13 cellular contexts compared by ENCODE assay signal in the genomic region with DNA sequence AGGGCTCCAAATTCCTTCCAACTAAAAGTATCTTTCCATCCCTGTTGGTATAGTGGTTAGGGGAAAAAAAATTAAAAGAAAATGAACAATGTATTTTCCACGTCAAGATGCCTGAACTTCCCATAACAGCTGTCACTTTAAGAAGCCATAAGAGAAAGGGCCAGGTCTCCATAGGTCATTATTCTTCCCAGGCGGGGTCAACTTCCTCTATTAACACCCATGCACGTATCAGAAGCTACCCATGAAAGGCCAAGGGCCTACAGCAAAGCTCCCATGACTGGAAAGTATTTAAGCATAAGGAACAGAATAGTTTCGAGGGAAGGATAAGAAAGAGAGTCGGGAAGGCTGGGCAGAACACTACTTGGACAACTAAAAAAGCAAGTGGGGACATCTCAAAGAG. TPM values are rescaled to one million over a fixed set of nuclear protein-coding genes. Genes with fewer than 3 reads are reported as not detected.
DNase-seq lines count a peak whose midpoint lies in the region; ATAC-seq and TF ChIP-seq lines count a peak whose summit lies in the region.
"Had no signal": no experiment of that assay in that cellular context is flagged by ENCODE, and none has a peak within 500 bp of the region (broad histone marks: within the 10 kb centered on the region; RNA-seq: fewer than 3 reads in every experiment).

No MANE protein-coding gene starts in this region.

- H3K27ac Mint-ChIP-seq in CD8-positive, alpha-beta T cell: peak overlapping the region; percentile 20
- no peak overlapping the region for H3K27ac Mint-ChIP-seq in endothelial cell (ENCODE audit: unreplicated experiment)
- peak overlapping the region; percentile 63 for H3K27ac Mint-ChIP-seq in stimulated activated memory B cell treated with anti-CD40 and anti-IgM and Interleukin-4, amounts not matched to agents 10 μg/mL and 1 μg/mL and 100 μg/mL, for 72 hours

- H3K9me3 Mint-ChIP-seq in CD8-positive, alpha-beta T cell: no peaks in the 10 kb centered on the region
- H3K9me3 Mint-ChIP-seq in endothelial cell (ENCODE audit: unreplicated experiment): no peaks in the 10 kb centered on the region
- no peaks in the 10 kb centered on the region for H3K9me3 Mint-ChIP-seq in stimulated activated memory B cell treated with anti-CD40 and anti-IgM and Interleukin-4, amounts not matched to agents 10 μg/mL and 1 μg/mL and 100 μg/mL, for 72 hours
- H3K9me3 Mint-ChIP-seq: CD4-positive, CD25-positive, alpha-beta regulatory T cell had no signal

- no peaks in the 10 kb centered on the region for H3K27me3 Mint-ChIP-seq in CD8-positive, alpha-beta T cell (ENCODE audit: low read depth)
- no peaks in the 10 kb centered on the region for H3K27me3 Mint-ChIP-seq in endothelial cell (ENCODE audit: unreplicated experiment)
- H3K27me3 Mint-ChIP-seq in stimulated activated memory B cell treated with anti-CD40 and anti-IgM and Interleukin-4, amounts not matched to agents 10 μg/mL and 1 μg/mL and 100 μg/mL, for 72 hours: no peaks in the 10 kb centered on the region
- H3K27me3 Mint-ChIP-seq: CD4-positive, CD25-positive, alpha-beta regulatory T cell had no signal

- H3K4me3 Mint-ChIP-seq in CD8-positive, alpha-beta T cell: no peak overlapping the region
- peak overlapping the region; percentile 16 for H3K4me3 Mint-ChIP-seq in endothelial cell (ENCODE audit: unreplicated experiment)
- H3K4me3 Mint-ChIP-seq in stimulated activated memory B cell treated with anti-CD40 and anti-IgM and Interleukin-4, amounts not matched to agents 10 μg/mL and 1 μg/mL and 100 μg/mL, for 72 hours: no peak overlapping the region
- H3K4me3 Mint-ChIP-seq: CD4-positive, CD25-positive, alpha-beta regulatory T cell had no signal

- POLR2A ChIA-PET in CD8-positive, alpha-beta T cell (lab: Charles Lee): no interaction called here

- DNase-seq in CD1c-positive myeloid dendritic cell (ENCODE audit: extremely low spot score) (peak; percentile 30), endothelial cell (ENCODE audit: low spot score) (no peak), sciatic nerve (ENCODE audit: low spot score) (no peak)
- DNase-seq in CD8-positive, alpha-beta T cell: no peak
- no peak for DNase-seq in activated CD4-positive, CD25-positive, alpha-beta regulatory T cell treated with anti-CD3 and anti-CD28 coated beads, Interleukin-2, amount 50 U/mL, for 72 hours
- DNase-seq: CD4-positive, CD25-positive, alpha-beta regulatory T cell; EL; GM23248 had no signal

- no peak overlapping the region for H3K4me3 ChIP-seq in CD8-positive, alpha-beta T cell (ENCODE audit: low read depth, low read length)
- H3K4me3 ChIP-seq: A549, BLaER1, GM23248 had no signal

- H3K27me3 ChIP-seq in CD8-positive, alpha-beta T cell (ENCODE audit: insufficient read depth, low read length): no peaks in the 10 kb centered on the region
- H3K27me3 ChIP-seq: BLaER1 had no signal

- peaks cover 62% of the 10 kb centered on the region for H3K36me3 Mint-ChIP-seq in CD8-positive, alpha-beta T cell
- H3K36me3 Mint-ChIP-seq in endothelial cell (ENCODE audit: low read depth, unreplicated experiment): peaks cover 34% of the 10 kb centered on the region
- peaks cover 59% of the 10 kb centered on the region for H3K36me3 Mint-ChIP-seq in stimulated activated memory B cell treated with anti-CD40 and anti-IgM and Interleukin-4, amounts not matched to agents 10 μg/mL and 1 μg/mL and 100 μg/mL, for 72 hours

- peaks cover 12% of the 10 kb centered on the region for H3K36me3 ChIP-seq in CD8-positive, alpha-beta T cell (ENCODE audit: insufficient read depth, low read length)

- no peak for ATAC-seq in CD8-positive, alpha-beta T cell
- ATAC-seq in stimulated activated memory B cell treated with anti-CD40 and anti-IgM and Interleukin-4, amounts not matched to agents 10 μg/mL and 1 μg/mL and 100 μg/mL, for 72 hours: peak; percentile 78
- ATAC-seq in sciatic nerve: no peak
- ATAC-seq: A549, HCT116 had no signal

- H3K4me1 Mint-ChIP-seq in CD8-positive, alpha-beta T cell (ENCODE audit: low read depth): no peaks in the 10 kb centered on the region
- H3K4me1 Mint-ChIP-seq in endothelial cell (ENCODE audit: unreplicated experiment): peaks cover 13% of the 10 kb centered on the region
- peaks cover 6% of the 10 kb centered on the region for H3K4me1 Mint-ChIP-seq in stimulated activated memory B cell treated with anti-CD40 and anti-IgM and Interleukin-4, amounts not matched to agents 10 μg/mL and 1 μg/mL and 100 μg/mL, for 72 hours
- H3K4me1 Mint-ChIP-seq: CD4-positive, CD25-positive, alpha-beta regulatory T cell had no signal

- no peaks in the 10 kb centered on the region for H3K9me3 ChIP-seq in CD8-positive, alpha-beta T cell (ENCODE audit: low read length)
- H3K9me3 ChIP-seq: A549, BLaER1 had no signal

- no peaks in the 10 kb centered on the region for H3K4me1 ChIP-seq in CD8-positive, alpha-beta T cell (ENCODE audit: insufficient read depth, low read length)
- H3K4me1 ChIP-seq: A549 had no signal

- intact Hi-C loops in CD8-positive, alpha-beta T cell (cut with DNase I, micrococcal nuclease): no loop called here
- intact Hi-C loops in sciatic nerve (cut with DNase I): no loop called here

- TF ChIP-seq CTCF in CD8-positive, alpha-beta T cell (IDR thresholded peaks at IDR 0.05): no peak
- no peak for TF ChIP-seq CTCF in endothelial cell (IDR thresholded peaks at IDR 0.05; ENCODE audit: unreplicated experiment)

- CTCF ChIA-PET in CD8-positive, alpha-beta T cell (lab: Charles Lee): interaction anchor here (1.7 kb wide), 1 partner anchor 18 kb away, joined by 5 read pairs; no protein-coding TSS in a partner anchor

- no peak overlapping the region for H3K27ac ChIP-seq in CD8-positive, alpha-beta T cell (ENCODE audit: low read depth, low read length)
- H3K27ac ChIP-seq: A549, BLaER1, GM23248, HL-60 had no signal

RNA-seq across cellular contexts. Expression of a gene that starts 40.1 kb away (rescaled TPM):
- 10 to 100 TPM; 13.1 to 14.7 TPM for total RNA-seq in CD8-positive, alpha-beta T cell
- total RNA-seq in endothelial cell (ENCODE audit: unreplicated experiment) (42.8 TPM), sciatic nerve (49.6 TPM)

RNA-seq across cellular contexts. Expression of a gene that starts 57.9 kb away (rescaled TPM):
- under 1 TPM in 1 of 2 experiments, not detected in 1; 0.28 TPM for total RNA-seq in CD8-positive, alpha-beta T cell
- total RNA-seq in endothelial cell (ENCODE audit: unreplicated experiment): 10.8 TPM
- total RNA-seq in sciatic nerve: 4.0 TPM
- total RNA-seq: GM23248 had no signal
